Comparison of ENCODE assay signal across 8 cellular contexts in the genomic region with DNA sequence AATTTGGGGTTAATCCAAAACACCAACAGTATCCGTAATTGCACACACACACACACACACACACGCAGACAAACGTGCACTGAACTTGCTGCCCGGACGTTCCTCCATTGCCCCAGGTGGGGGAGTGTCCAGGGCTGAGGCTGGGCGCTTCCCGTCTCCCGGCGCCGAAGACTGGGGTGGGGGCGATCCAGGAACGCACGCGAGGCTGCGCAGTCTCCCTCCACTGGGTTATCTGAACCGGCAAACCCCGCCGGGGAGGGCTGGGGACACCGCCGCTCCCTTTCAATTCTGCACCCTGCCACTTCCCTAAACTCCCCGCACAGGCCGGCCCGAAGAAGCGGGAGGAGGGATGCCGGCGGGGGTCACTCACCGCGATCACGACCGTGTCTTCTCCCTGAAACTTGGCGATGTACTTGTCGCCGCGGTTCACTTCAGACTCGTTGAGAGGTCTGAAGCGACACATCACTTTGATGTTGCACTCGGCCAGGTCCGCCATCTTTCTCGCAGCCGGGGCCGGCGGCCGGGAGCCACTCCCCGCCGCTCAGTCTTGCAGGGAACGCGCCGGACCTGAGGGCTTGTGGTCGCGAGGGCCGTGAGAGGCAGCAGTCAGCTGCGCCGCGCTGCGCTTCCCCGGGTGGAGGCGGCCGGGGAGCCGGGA. TPM values are rescaled to one million over a fixed set of nuclear protein-coding genes. Genes with fewer than 3 reads are reported as not detected.
DNase-seq lines count a peak whose midpoint lies in the region; ATAC-seq and TF ChIP-seq lines count a peak whose summit lies in the region.

No MANE protein-coding gene starts in this region.

- TF ChIP-seq POLR2A in gastroesophageal sphincter (IDR thresholded peaks at IDR 0.05) = peak; percentile 18 to 45

- peak overlapping the region; percentile 89 to 99 (median 96) for H3K27ac ChIP-seq in gastroesophageal sphincter
- peak overlapping the region; percentile 95 for H3K27ac ChIP-seq in neutrophil
- H3K27ac ChIP-seq in temporal lobe (ENCODE audit: low read depth, low read length) = peak overlapping the region; percentile 72

- peak overlapping the region; percentile 75 to 87 for H3K4me3 ChIP-seq in gastroesophageal sphincter
- peak overlapping the region; percentile 95 to 96 for H3K4me3 ChIP-seq in neutrophil (ENCODE audit: low read depth in 1 of 2, low read length in 1 of 2)

- no peaks in the 10 kb centered on the region for H3K36me3 ChIP-seq in gastroesophageal sphincter
- no peaks in the 10 kb centered on the region for H3K36me3 ChIP-seq in neutrophil

- H3K9me3 ChIP-seq in gastroesophageal sphincter (no peaks in the 10 kb centered on the region), neutrophil (no peaks in the 10 kb centered on the region)

- WGBS in gastroesophageal sphincter (ENCODE audit: low coverage in 1 of 2), 2 donors = 1 to 4% methylated on average over 7 to 17 of the region's 59 CpGs

- TF ChIP-seq CTCF in gastroesophageal sphincter (IDR thresholded peaks at IDR 0.05) (peak in 1 of 4 experiments; percentile 25), neutrophil (IDR thresholded peaks at IDR 0.05) (no peak)

- ATAC-seq in GM19452 (IDR thresholded peaks at IDR 0.05; ENCODE audit: unreplicated experiment) = peak; percentile 48
- ATAC-seq in HG03558 (IDR thresholded peaks at IDR 0.05; ENCODE audit: extremely low read depth, unreplicated experiment) = peak; percentile 5
- peak; percentile 62 for ATAC-seq in gastroesophageal sphincter

- H3K4me1 ChIP-seq in gastroesophageal sphincter (peaks cover 2 to 44% (median 5%) of the 10 kb centered on the region in 3 donors), neutrophil (ENCODE audit: control insufficient read depth in 1 of 2, insufficient read depth in 1 of 2, low read depth in 1 of 2, low read length in 1 of 2) (peaks cover 58 to 59% of the 10 kb centered on the region in 2 experiments)

- DNase-seq in COR-L47 (lab: John Stamatoyannopoulos, UW) (peak; percentile 36), RPMI7951 (ENCODE audit: low read depth) (peak; percentile 72)
- peak; percentile 57 to 63 (median 58) for DNase-seq in activated naive CD4-positive, alpha-beta T cell (lab: John Stamatoyannopoulos, UW)

- H3K27me3 ChIP-seq in gastroesophageal sphincter = no peaks in the 10 kb centered on the region
- H3K27me3 ChIP-seq in neutrophil = no peaks in the 10 kb centered on the region

- no peak for TF ChIP-seq EP300 in gastroesophageal sphincter (IDR thresholded peaks at IDR 0.05)

RNA-seq across cellular contexts. Expression of gene KIF5B, which starts 0.6 kb away (rescaled TPM):
- 190 and 214 TPM in 2 replicates for total RNA-seq in RPMI7951 (2014; rRNA removed; shearing (Covaris generic))
- 100 to 1,000 TPM; 170 to 345 (median 288) TPM for total RNA-seq in gastroesophageal sphincter
- total RNA-seq in temporal lobe = 91.2 TPM

Comparison
In these comparisons a context has a peak if more than half of its experiments do, and no peak if none do; other contexts are left out.
1. Peak in every context shown above with its lines: DNase-seq, ATAC-seq, H3K4me3 ChIP-seq and H3K27ac ChIP-seq.
2. ATAC-seq: peak in every context shown above with its lines; median percentile 62 in gastroesophageal sphincter; 48 in GM19452; 5 in HG03558.